In the genomic region with DNA sequence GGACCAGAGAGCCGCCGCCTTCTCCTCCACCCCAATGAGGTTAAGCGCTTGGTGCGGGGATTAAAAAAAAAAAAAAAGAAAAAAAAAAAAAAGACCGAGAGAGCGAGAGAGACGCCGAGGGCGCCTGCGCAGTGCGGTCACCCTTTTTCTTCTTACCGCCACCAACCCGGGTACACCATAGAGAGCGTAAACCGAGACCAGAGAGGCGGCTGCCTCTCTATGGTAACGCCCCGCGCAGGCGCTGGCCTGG, we compare ENCODE assay signal across 8 cellular contexts. TPM values are rescaled to one million over a fixed set of nuclear protein-coding genes. Genes with fewer than 3 reads are reported as not detected.
A peak's percentile ranks its signal among the peaks of the same experiment; 100 is the strongest.
DNase-seq lines count a peak whose midpoint lies in the region; ATAC-seq, FAIRE-seq and TF ChIP-seq lines count a peak whose summit lies in the region.

A gene (minus strand): TSS at position 61 of the 250 bp plus-strand sequence. CDS start 43,567 bp downstream, outside the sequence.

- CTCF ChIA-PET in HEK293 (lab: Yijun Ruan, JAX), result interaction anchor here (0.5 to 1.3 kb wide), 5 partner anchors 9 to 902 kb away, joined by 3 to 6 read pairs (median 3); a partner anchor contains a TSS

- no peaks in the 10 kb centered on the region for H3K27me3 Mint-ChIP-seq in activated naive CD8-positive, alpha-beta T cell treated with anti-CD3 and anti-CD28 coated beads for 36 hours

- H3K27me3 ChIP-seq in thyroid gland, result no peaks in the 10 kb centered on the region

- H3K36me3 ChIP-seq in HEK293 (ENCODE audit: control insufficient read depth in 2 of 2, insufficient read depth in 1 of 2, low read length in 2 of 2) (peaks cover 0 to 3% of the 10 kb centered on the region in 2 experiments; a peak in 2 of 3 replicates), thyroid gland (no peaks in the 10 kb centered on the region)

- no peak for TF ChIP-seq CTCF in HEK293 (tag by site-specific recombination; IDR thresholded peaks at IDR 0.05)
- no peak for TF ChIP-seq CTCF in omental fat pad (IDR thresholded peaks at IDR 0.05)
- TF ChIP-seq CTCF in thyroid gland (IDR thresholded peaks at IDR 0.05), result no peak

- peak within 1 kb of the TSS; percentile 98 for H3K27ac Mint-ChIP-seq in activated naive CD8-positive, alpha-beta T cell treated with anti-CD3 and anti-CD28 coated beads for 36 hours

- intact Hi-C loops in thyroid gland (cut with DNase I), result no loop called here

- H3K4me1 Mint-ChIP-seq in activated naive CD8-positive, alpha-beta T cell treated with anti-CD3 and anti-CD28 coated beads for 36 hours, result peaks cover 40% of the 10 kb centered on the region

- H3K9me3 ChIP-seq in HEK293 (ENCODE audit: control insufficient read depth, insufficient read depth, low read depth, low read length) (no peaks in the 10 kb centered on the region), thyroid gland (no peaks in the 10 kb centered on the region)

- H3K9me3 Mint-ChIP-seq in activated naive CD8-positive, alpha-beta T cell treated with anti-CD3 and anti-CD28 coated beads for 36 hours, result no peaks in the 10 kb centered on the region

- FAIRE-seq in G401.6 (lab: Jason Lieb, UNC), result peak; percentile 96

- H3K4me3 ChIP-seq in HEK293 (ENCODE audit: low read depth, low read length) (peak within 1 kb of the TSS; percentile 94), thyroid gland (replicated peaks in 1 of 3) (peak within 1 kb of the TSS; percentile 68 to 98 (median 87))

- ATAC-seq in omental fat pad (ENCODE audit: low FRiP score), result peak; percentile 99

- peak; percentile 87 for DNase-seq in NCI-H1048 (lab: John Stamatoyannopoulos, UW)
- peak; percentile 93 for DNase-seq in SKM-1 treated with dmso at 0.1 percent for 144 hours (lab: John Stamatoyannopoulos, UW; ENCODE audit: unreplicated experiment)
- peak; percentile 97 for DNase-seq in activated naive CD8-positive, alpha-beta T cell treated with anti-CD3 and anti-CD28 coated beads for 36 hours
- peak; percentile 97 for DNase-seq in glomerular visceral epithelial cell (ENCODE audit: extremely low spot score)
- peak; percentile 68 for DNase-seq in omental fat pad (ENCODE audit: low spot score)
- peak; percentile 97 to 98 for DNase-seq in thyroid gland

- peak in 1 of 2 donors; percentile 73 for TF ChIP-seq POLR2A in thyroid gland (IDR thresholded peaks at IDR 0.05)

- H3K4me1 ChIP-seq in HEK293 (ENCODE audit: control insufficient read depth, insufficient read depth, low read length) (peaks cover 6% of the 10 kb centered on the region; the same call in 1 of the 2 replicates), thyroid gland (peaks cover 43 to 47% of the 10 kb centered on the region in 2 donors)

- H3K27ac ChIP-seq in HEK293 (ENCODE audit: extremely low read depth, low read depth, low read length) (peak within 1 kb of the TSS; percentile 81), thyroid gland (peak within 1 kb of the TSS; percentile 94 to 97 (median 96))

- H3K4me3 Mint-ChIP-seq in activated naive CD8-positive, alpha-beta T cell treated with anti-CD3 and anti-CD28 coated beads for 36 hours, result peak within 1 kb of the TSS; percentile 97

- POLR2A ChIA-PET in HEK293 (lab: Yijun Ruan, JAX), result interaction anchor here (0.6 to 3.6 kb wide), 21 partner anchors 8 to 574 kb away, joined by 3 to 39 read pairs (median 4); a partner anchor contains a TSS

- peaks cover 24% of the 10 kb centered on the region for H3K36me3 Mint-ChIP-seq in activated naive CD8-positive, alpha-beta T cell treated with anti-CD3 and anti-CD28 coated beads for 36 hours

- 0 to 1% methylated on average over 20 of the region's 20 CpGs for WGBS in thyroid gland, 2 donors

TF ChIP-seq in HEK293, 187 proteins besides CTCF, POLR2A, EP300 and RAD21:
- TF ChIP-seq MZF1 (tag by site-specific recombination; IDR thresholded peaks at IDR 0.05; ENCODE audit: borderline replicate concordance) (no peak), ZBTB7A (tag by site-specific recombination; IDR thresholded peaks at IDR 0.05; ENCODE audit: low read depth) (no peak), RBAK (tag by site-specific recombination; IDR thresholded peaks at IDR 0.05) (no peak), TCF7L2 (IDR thresholded peaks at IDR 0.05; ENCODE audit: borderline replicate concordance, low read depth, low read length) (peak; percentile 56; the same call in 1 of the 2 replicates), ZNF155 (tag by site-specific recombination; IDR thresholded peaks at IDR 0.05) (no peak), ZFP37 (tag by site-specific recombination; IDR thresholded peaks at IDR 0.05) (no peak), ZBTB20 (tag by site-specific recombination; IDR thresholded peaks at IDR 0.05) (no peak), ZNF335 (tag by site-specific recombination; conservative IDR thresholded peaks at IDR 0.05) (peak; percentile 25; the same call in 1 of the 2 replicates), PRDM1 (tag by site-specific recombination; IDR thresholded peaks at IDR 0.05) (no peak), ZNF776 (tag by site-specific recombination; IDR thresholded peaks at IDR 0.05; ENCODE audit: borderline replicate concordance) (no peak), BCL11A (tag by site-specific recombination; IDR thresholded peaks at IDR 0.05; ENCODE audit: low read depth) (no peak), KLF9 (tag by site-specific recombination; IDR thresholded peaks at IDR 0.05; ENCODE audit: low read depth) (no peak)
- TF ChIP-seq, protein P1, sequence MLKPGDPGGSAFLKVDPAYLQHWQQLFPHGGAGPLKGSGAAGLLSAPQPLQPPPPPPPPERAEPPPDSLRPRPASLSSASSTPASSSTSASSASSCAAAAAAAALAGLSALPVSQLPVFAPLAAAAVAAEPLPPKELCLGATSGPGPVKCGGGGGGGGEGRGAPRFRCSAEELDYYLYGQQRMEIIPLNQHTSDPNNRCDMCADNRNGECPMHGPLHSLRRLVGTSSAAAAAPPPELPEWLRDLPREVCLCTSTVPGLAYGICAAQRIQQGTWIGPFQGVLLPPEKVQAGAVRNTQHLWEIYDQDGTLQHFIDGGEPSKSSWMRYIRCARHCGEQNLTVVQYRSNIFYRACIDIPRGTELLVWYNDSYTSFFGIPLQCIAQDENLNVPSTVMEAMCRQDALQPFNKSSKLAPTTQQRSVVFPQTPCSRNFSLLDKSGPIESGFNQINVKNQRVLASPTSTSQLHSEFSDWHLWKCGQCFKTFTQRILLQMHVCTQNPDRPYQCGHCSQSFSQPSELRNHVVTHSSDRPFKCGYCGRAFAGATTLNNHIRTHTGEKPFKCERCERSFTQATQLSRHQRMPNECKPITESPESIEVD (tag by site-specific recombination; IDR thresholded peaks at IDR 0.05), result no peak
- TF ChIP-seq, protein P2, sequence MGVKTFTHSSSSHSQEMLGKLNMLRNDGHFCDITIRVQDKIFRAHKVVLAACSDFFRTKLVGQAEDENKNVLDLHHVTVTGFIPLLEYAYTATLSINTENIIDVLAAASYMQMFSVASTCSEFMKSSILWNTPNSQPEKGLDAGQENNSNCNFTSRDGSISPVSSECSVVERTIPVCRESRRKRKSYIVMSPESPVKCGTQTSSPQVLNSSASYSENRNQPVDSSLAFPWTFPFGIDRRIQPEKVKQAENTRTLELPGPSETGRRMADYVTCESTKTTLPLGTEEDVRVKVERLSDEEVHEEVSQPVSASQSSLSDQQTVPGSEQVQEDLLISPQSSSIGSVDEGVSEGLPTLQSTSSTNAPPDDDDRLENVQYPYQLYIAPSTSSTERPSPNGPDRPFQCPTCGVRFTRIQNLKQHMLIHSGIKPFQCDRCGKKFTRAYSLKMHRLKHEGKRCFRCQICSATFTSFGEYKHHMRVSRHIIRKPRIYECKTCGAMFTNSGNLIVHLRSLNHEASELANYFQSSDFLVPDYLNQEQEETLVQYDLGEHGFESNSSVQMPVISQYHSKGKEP (tag by site-specific recombination; IDR thresholded peaks at IDR 0.05), result no peak
- TF ChIP-seq, protein P3, sequence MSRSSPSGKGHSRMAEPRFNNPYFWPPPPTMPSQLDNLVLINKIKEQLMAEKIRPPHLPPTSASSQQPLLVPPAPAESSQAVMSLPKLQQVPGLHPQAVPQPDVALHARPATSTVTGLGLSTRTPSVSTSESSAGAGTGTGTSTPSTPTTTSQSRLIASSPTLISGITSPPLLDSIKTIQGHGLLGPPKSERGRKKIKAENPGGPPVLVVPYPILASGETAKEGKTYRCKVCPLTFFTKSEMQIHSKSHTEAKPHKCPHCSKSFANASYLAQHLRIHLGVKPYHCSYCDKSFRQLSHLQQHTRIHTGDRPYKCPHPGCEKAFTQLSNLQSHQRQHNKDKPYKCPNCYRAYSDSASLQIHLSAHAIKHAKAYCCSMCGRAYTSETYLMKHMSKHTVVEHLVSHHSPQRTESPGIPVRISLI (tag by site-specific recombination; IDR thresholded peaks at IDR 0.05), result peak; percentile 97
- TF ChIP-seq, protein P4, sequence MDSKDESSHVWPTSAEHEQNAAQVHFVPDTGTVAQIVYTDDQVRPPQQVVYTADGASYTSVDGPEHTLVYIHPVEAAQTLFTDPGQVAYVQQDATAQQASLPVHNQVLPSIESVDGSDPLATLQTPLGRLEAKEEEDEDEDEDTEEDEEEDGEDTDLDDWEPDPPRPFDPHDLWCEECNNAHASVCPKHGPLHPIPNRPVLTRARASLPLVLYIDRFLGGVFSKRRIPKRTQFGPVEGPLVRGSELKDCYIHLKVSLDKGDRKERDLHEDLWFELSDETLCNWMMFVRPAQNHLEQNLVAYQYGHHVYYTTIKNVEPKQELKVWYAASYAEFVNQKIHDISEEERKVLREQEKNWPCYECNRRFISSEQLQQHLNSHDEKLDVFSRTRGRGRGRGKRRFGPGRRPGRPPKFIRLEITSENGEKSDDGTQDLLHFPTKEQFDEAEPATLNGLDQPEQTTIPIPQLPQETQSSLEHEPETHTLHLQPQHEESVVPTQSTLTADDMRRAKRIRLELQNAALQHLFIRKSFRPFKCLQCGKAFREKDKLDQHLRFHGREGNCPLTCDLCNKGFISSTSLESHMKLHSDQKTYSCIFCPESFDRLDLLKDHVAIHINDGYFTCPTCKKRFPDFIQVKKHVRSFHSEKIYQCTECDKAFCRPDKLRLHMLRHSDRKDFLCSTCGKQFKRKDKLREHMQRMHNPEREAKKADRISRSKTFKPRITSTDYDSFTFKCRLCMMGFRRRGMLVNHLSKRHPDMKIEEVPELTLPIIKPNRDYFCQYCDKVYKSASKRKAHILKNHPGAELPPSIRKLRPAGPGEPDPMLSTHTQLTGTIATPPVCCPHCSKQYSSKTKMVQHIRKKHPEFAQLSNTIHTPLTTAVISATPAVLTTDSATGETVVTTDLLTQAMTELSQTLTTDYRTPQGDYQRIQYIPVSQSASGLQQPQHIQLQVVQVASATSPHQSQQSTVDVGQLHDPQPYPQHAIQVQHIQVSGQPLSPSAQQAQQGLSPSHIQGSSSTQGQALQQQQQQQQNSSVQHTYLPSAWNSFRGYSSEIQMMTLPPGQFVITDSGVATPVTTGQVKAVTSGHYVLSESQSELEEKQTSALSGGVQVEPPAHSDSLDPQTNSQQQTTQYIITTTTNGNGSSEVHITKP (tag by site-specific recombination; IDR thresholded peaks at IDR 0.05), result no peak

RNA-seq across cellular contexts. Expression of the gene that starts here (rescaled TPM):
- total RNA-seq in activated naive CD8-positive, alpha-beta T cell treated with anti-CD3 and anti-CD28 coated beads for 36 hours, result 10 to 100 TPM; 44.7 to 45.5 TPM
- total RNA-seq in omental fat pad (100 to 1,000 TPM in 1 of 4 donors, 10 to 100 TPM in 3; 56.2 to 114 (median 64.5) TPM), thyroid gland (100 to 1,000 TPM in 2 of 4 donors, 10 to 100 TPM in 2; 69.3 to 110 (median 98.3) TPM)

Comparison
In these comparisons a context has a peak if more than half of its experiments do, and no peak if none do; other contexts are left out.
1. Peak in every context shown above with its lines: DNase-seq, ATAC-seq, H3K4me3 ChIP-seq and H3K27ac ChIP-seq.